ENCODE assay signal across 1 cellular context in the genomic region with DNA sequence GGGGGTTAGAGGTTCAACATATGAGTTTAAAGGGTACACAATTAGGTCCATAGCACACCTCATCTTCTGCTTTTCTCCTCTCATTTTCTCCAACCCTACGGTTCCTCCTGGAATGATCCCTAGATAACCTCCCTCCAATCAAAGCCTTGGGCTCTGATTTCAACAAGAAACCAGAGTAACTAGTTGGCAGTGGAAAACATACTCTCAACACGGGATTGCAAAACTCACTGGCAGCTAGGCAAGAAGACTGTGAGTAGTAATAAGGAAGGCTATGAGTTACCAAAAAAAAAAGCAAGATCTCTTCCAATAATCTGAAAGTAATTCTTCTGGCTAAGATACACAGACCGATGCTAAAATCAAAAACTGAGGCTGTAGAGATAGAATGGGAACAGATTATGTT.
TF ChIP-seq lines count a peak whose summit lies in the region.

No MANE protein-coding gene starts in this region.

TF ChIP-seq in GM23338, 12 proteins besides CTCF, POLR2A, EP300 and RAD21 (continued from another document):
- TF ChIP-seq ZNF462 (CRISPR knock-in tag; IDR thresholded peaks at IDR 0.05) (no peak), ZNF114 (CRISPR knock-in tag; IDR thresholded peaks at IDR 0.05) (no peak)
- TF ChIP-seq, protein P1, sequence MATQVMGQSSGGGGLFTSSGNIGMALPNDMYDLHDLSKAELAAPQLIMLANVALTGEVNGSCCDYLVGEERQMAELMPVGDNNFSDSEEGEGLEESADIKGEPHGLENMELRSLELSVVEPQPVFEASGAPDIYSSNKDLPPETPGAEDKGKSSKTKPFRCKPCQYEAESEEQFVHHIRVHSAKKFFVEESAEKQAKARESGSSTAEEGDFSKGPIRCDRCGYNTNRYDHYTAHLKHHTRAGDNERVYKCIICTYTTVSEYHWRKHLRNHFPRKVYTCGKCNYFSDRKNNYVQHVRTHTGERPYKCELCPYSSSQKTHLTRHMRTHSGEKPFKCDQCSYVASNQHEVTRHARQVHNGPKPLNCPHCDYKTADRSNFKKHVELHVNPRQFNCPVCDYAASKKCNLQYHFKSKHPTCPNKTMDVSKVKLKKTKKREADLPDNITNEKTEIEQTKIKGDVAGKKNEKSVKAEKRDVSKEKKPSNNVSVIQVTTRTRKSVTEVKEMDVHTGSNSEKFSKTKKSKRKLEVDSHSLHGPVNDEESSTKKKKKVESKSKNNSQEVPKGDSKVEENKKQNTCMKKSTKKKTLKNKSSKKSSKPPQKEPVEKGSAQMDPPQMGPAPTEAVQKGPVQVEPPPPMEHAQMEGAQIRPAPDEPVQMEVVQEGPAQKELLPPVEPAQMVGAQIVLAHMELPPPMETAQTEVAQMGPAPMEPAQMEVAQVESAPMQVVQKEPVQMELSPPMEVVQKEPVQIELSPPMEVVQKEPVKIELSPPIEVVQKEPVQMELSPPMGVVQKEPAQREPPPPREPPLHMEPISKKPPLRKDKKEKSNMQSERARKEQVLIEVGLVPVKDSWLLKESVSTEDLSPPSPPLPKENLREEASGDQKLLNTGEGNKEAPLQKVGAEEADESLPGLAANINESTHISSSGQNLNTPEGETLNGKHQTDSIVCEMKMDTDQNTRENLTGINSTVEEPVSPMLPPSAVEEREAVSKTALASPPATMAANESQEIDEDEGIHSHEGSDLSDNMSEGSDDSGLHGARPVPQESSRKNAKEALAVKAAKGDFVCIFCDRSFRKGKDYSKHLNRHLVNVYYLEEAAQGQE (IDR thresholded peaks at IDR 0.05; ENCODE audit: unreplicated experiment) = no peak
